ENCODE assay signal across 9 cellular contexts in the genomic region with DNA sequence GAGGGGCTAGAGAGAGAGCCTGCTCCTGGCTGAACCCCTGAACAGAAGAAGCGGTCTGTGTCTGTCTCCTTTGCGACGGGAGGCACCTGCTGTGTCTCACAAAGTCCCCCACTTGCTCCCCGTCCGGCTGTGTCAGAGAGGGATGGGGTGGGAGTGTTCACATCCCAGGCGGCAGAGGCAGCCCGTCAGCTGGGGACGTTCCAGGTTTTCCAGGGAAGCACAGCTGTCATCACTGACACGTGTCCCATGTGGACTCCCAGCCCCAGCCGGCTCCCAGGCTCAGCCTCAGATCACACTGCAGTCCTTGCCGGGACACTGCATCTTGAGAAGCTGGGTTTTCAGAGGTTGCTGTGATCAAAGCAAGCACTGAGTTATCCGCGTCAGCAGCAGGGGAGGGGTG. TPM values are rescaled to one million over a fixed set of nuclear protein-coding genes. Genes with fewer than 3 reads are reported as not detected.
DNase-seq lines count a peak whose midpoint lies in the region; ATAC-seq and TF ChIP-seq lines count a peak whose summit lies in the region.
"Had no signal": no experiment of that assay in that cellular context is flagged by ENCODE, and none has a peak within 500 bp of the region (broad histone marks: within the 10 kb centered on the region; RNA-seq: fewer than 3 reads in every experiment).

No MANE protein-coding gene starts in this region.

- CTCF ChIA-PET in CD8-positive, alpha-beta T cell (lab: Charles Lee): no interaction called here

- intact Hi-C loops in CD8-positive, alpha-beta T cell (cut with DNase I, micrococcal nuclease): loop anchor here in 1 of 2 experiments (5.0 to 10.0 kb wide), 2 partner anchors 120 to 773 kb away; partner anchors contain the start of gene RNPS1

- peak overlapping the region; percentile 27 for H3K27ac Mint-ChIP-seq in CD8-positive, alpha-beta T cell
- no peak overlapping the region for H3K27ac Mint-ChIP-seq in chondrocyte (ENCODE audit: unreplicated experiment)
- no peak overlapping the region for H3K27ac Mint-ChIP-seq in nephron progenitor cell

- H3K4me1 Mint-ChIP-seq in CD8-positive, alpha-beta T cell (ENCODE audit: low read depth): peaks cover 11% of the 10 kb centered on the region
- H3K4me1 Mint-ChIP-seq in chondrocyte (ENCODE audit: low read depth) (peaks cover 18% of the 10 kb centered on the region), nephron progenitor cell (peaks cover 18% of the 10 kb centered on the region)

- H3K27ac ChIP-seq in CD8-positive, alpha-beta T cell (ENCODE audit: low read depth, low read length): no peak overlapping the region
- H3K27ac ChIP-seq: left lung had no signal

- no peak for DNase-seq in CD8-positive, alpha-beta T cell
- DNase-seq in LHCN-M2 (ENCODE audit: low read depth) (peak; percentile 21), chondrocyte (ENCODE audit: low spot score) (no peak), nephron progenitor cell (no peak), DMS53 treated with DMSO at 0.1 percent for 48 hours (lab: John Stamatoyannopoulos, UW; ENCODE audit: unreplicated experiment) (no peak), NCI-H1417 treated with DMSO at 0.1 percent for 48 hours (lab: John Stamatoyannopoulos, UW) (no peak), NCI-H1092 treated with DMSO at 0.1 percent for 48 hours (lab: John Stamatoyannopoulos, UW) (no peak)

- POLR2A ChIA-PET in CD8-positive, alpha-beta T cell (lab: Charles Lee): no interaction called here

- H3K9me3 ChIP-seq in CD8-positive, alpha-beta T cell (ENCODE audit: low read length): no peaks in the 10 kb centered on the region
- H3K9me3 ChIP-seq: left lung had no signal

- no peak for ATAC-seq in CD8-positive, alpha-beta T cell
- ATAC-seq in GM18907 (IDR thresholded peaks at IDR 0.05; ENCODE audit: unreplicated experiment): no peak

- peaks cover 16% of the 10 kb centered on the region for H3K4me1 ChIP-seq in CD8-positive, alpha-beta T cell (ENCODE audit: insufficient read depth, low read length)

- no peaks in the 10 kb centered on the region for H3K27me3 Mint-ChIP-seq in CD8-positive, alpha-beta T cell (ENCODE audit: low read depth)
- H3K27me3 Mint-ChIP-seq in chondrocyte (ENCODE audit: low read depth) (no peaks in the 10 kb centered on the region), nephron progenitor cell (ENCODE audit: low read depth, poor library complexity) (peaks cover 4% of the 10 kb centered on the region)

- H3K9me3 Mint-ChIP-seq in CD8-positive, alpha-beta T cell: no peaks in the 10 kb centered on the region
- H3K9me3 Mint-ChIP-seq in chondrocyte (ENCODE audit: low read depth) (no peaks in the 10 kb centered on the region), nephron progenitor cell (no peaks in the 10 kb centered on the region)

- no peak for TF ChIP-seq CTCF in CD8-positive, alpha-beta T cell (IDR thresholded peaks at IDR 0.05)
- TF ChIP-seq CTCF in chondrocyte (IDR thresholded peaks at IDR 0.05): no peak
- TF ChIP-seq CTCF in nephron progenitor cell (IDR thresholded peaks at IDR 0.05): no peak

- peaks cover 25% of the 10 kb centered on the region for H3K36me3 Mint-ChIP-seq in CD8-positive, alpha-beta T cell
- H3K36me3 Mint-ChIP-seq in chondrocyte (ENCODE audit: low read depth): peaks cover 7% of the 10 kb centered on the region
- peaks cover 7% of the 10 kb centered on the region for H3K36me3 Mint-ChIP-seq in nephron progenitor cell (ENCODE audit: low read depth)

- no peak overlapping the region for H3K4me3 ChIP-seq in CD8-positive, alpha-beta T cell (ENCODE audit: low read depth, low read length)

- H3K27me3 ChIP-seq in CD8-positive, alpha-beta T cell (ENCODE audit: insufficient read depth, low read length): no peaks in the 10 kb centered on the region
- H3K27me3 ChIP-seq: left lung had no signal

- peaks cover 5% of the 10 kb centered on the region for H3K36me3 ChIP-seq in CD8-positive, alpha-beta T cell (ENCODE audit: insufficient read depth, low read length)

- H3K4me3 Mint-ChIP-seq in CD8-positive, alpha-beta T cell: peak overlapping the region; percentile 95
- H3K4me3 Mint-ChIP-seq in chondrocyte (ENCODE audit: unreplicated experiment): peak overlapping the region; percentile 88
- H3K4me3 Mint-ChIP-seq in nephron progenitor cell: peak overlapping the region; percentile 90

RNA-seq across cellular contexts. Expression of gene TELO2, which starts 1.6 kb away (rescaled TPM):
- total RNA-seq in CD8-positive, alpha-beta T cell: 10 to 100 TPM; 23.0 to 23.6 TPM
- 30.3 and 32.9 TPM in 2 replicates for total RNA-seq in LHCN-M2 (2014; rRNA removed)
- 25.4 TPM for polyA plus RNA-seq in LHCN-M2 (2012)
- total RNA-seq in chondrocyte: 19.3 to 30.9 TPM (median 21.7 TPM) in 3 replicates

RNA-seq across cellular contexts. Expression of gene PTX4, which starts 6.0 kb away (rescaled TPM):
- total RNA-seq in CD8-positive, alpha-beta T cell: not detected
- not detected in 2 replicates for total RNA-seq in LHCN-M2 (2014; rRNA removed)
- not detected for polyA plus RNA-seq in LHCN-M2 (2012)
- not detected in 3 replicates for total RNA-seq in chondrocyte
- total RNA-seq: left lung had no signal

RNA-seq across cellular contexts. Expression of gene CLCN7, which starts 19.9 kb away (rescaled TPM):
- 10 to 100 TPM; 85.7 to 90.0 TPM for total RNA-seq in CD8-positive, alpha-beta T cell
- 42.8 and 55.6 TPM in 2 replicates for total RNA-seq in LHCN-M2 (2014; rRNA removed)
- polyA plus RNA-seq in LHCN-M2 (2012): 46.6 TPM
- 81.7 to 97.0 TPM (median 95.2 TPM) in 3 replicates for total RNA-seq in chondrocyte

RNA-seq across cellular contexts. Expression of gene TMEM204, which starts 38.8 kb away (rescaled TPM):
- 1 to 10 TPM; 6.8 to 7.3 TPM for total RNA-seq in CD8-positive, alpha-beta T cell
- total RNA-seq in LHCN-M2 (2014; rRNA removed): not detected in 2 replicates
- 0.07 TPM for polyA plus RNA-seq in LHCN-M2 (2012)
- total RNA-seq in chondrocyte: 2.9 to 9.7 TPM (median 8.4 TPM) in 3 replicates

RNA-seq across cellular contexts. Expression of gene CCDC154, which starts 50.4 kb away (rescaled TPM):
- 1 to 10 TPM; 2.2 to 2.4 TPM for total RNA-seq in CD8-positive, alpha-beta T cell
- total RNA-seq in LHCN-M2 (2014; rRNA removed) (0.06 TPM in 2 replicates), chondrocyte (0.51 to 2.0 TPM (median 1.3 TPM) in 3 replicates)
- polyA plus RNA-seq in LHCN-M2 (2012): 0.06 TPM
